1 cellular context compared by ENCODE assay signal in genomic region chr11:57499983-57500461, GRCh38.
TF ChIP-seq lines count a peak whose summit lies in the region.

No MANE protein-coding gene starts in this region.

TF ChIP-seq in K562, 482 proteins besides CTCF, POLR2A, EP300 and RAD21 (continued from another document and continues in another):
- TF ChIP-seq THRB (CRISPR knock-in tag; conservative IDR thresholded peaks at IDR 0.05) (0 out of 2 replicates have a peak, but pooled peaks have one; percentile 27), ATF1 (CRISPR knock-in tag; IDR thresholded peaks at IDR 0.05) (no peak), ATF1 (tag; IDR thresholded peaks at IDR 0.05) (peak; percentile 24; the same call in 1 of the 2 replicates), MLX (CRISPR knock-in tag; conservative IDR thresholded peaks at IDR 0.05) (no peak), SRSF9 (IDR thresholded peaks at IDR 0.05; ENCODE audit: borderline replicate concordance, low read depth, low read length) (no peak), RERE (CRISPR knock-in tag; IDR thresholded peaks at IDR 0.05; ENCODE audit: borderline replicate concordance) (no peak), MTA1 (IDR thresholded peaks at IDR 0.05; ENCODE audit: borderline replicate concordance) (0 out of 2 replicates have a peak, but pooled peaks have one; percentile 18), TCF7 (IDR thresholded peaks at IDR 0.05; ENCODE audit: borderline replicate concordance) (no peak), NR0B1 (IDR thresholded peaks at IDR 0.05; ENCODE audit: partially characterized antibody) (no peak), NRF1 (conservative IDR thresholded peaks at IDR 0.05 in 1 of 2, IDR thresholded peaks at IDR 0.05 in 1 of 2) (peak; percentile 17 to 25; a peak in 3 of 4 replicates), RBM34 (IDR thresholded peaks at IDR 0.05; ENCODE audit: borderline replicate concordance, insufficient read depth, low read length) (no peak), NR2C2 (CRISPR knock-in tag; IDR thresholded peaks at IDR 0.05) (no peak), NR2C2 (tag; IDR thresholded peaks at IDR 0.05) (peak; percentile 64), ZBTB49 (CRISPR knock-in tag; IDR thresholded peaks at IDR 0.05; ENCODE audit: borderline replicate concordance) (0 out of 2 replicates have a peak, but pooled peaks have one; percentile 47), ZBTB2 (IDR thresholded peaks at IDR 0.05) (peak; percentile 28; the same call in 1 of the 2 replicates), CHD2 (IDR thresholded peaks at IDR 0.05; ENCODE audit: low read depth, low read length) (no peak), FOXP4 (CRISPR knock-in tag; IDR thresholded peaks at IDR 0.05; ENCODE audit: borderline replicate concordance) (0 out of 2 replicates have a peak, but pooled peaks have one; percentile 15), TAF7 (tag; IDR thresholded peaks at IDR 0.05) (no peak), POLR3A (IDR thresholded peaks at IDR 0.05; ENCODE audit: borderline replicate concordance, extremely low read depth, insufficient read depth, insufficient read length) (no peak), PBX2 (CRISPR knock-in tag; IDR thresholded peaks at IDR 0.05; ENCODE audit: low read depth) (no peak), PBX2 (tag; conservative IDR thresholded peaks at IDR 0.05; ENCODE audit: low read depth) (peak; percentile 67), MEIS2 (IDR thresholded peaks at IDR 0.05; ENCODE audit: partially characterized antibody) (peak; percentile 74), HNRNPH1 (optimal IDR thresholded peaks at IDR 0.05; ENCODE audit: low read depth, low read length) (no peak), MAX (CRISPR knock-in tag; IDR thresholded peaks at IDR 0.05) (peak; percentile 56), SMAD3 (CRISPR knock-in tag; conservative IDR thresholded peaks at IDR 0.05) (no peak), PKNOX1 (IDR thresholded peaks at IDR 0.05) (peak; percentile 43; the same call in 1 of the 2 replicates), ZBTB9 (CRISPR knock-in tag; IDR thresholded peaks at IDR 0.05) (0 out of 2 replicates have a peak, but pooled peaks have one; percentile 43), ZNF23 (CRISPR knock-in tag; IDR thresholded peaks at IDR 0.05) (no peak), NR4A1 (CRISPR knock-in tag; IDR thresholded peaks at IDR 0.05) (no peak), NR4A1 (tag; IDR thresholded peaks at IDR 0.05) (no peak)
